In genomic region chr10:96846395-96846794, GRCh38 we compare ENCODE assay signal across 22 cellular contexts. TPM values are rescaled to one million over a fixed set of nuclear protein-coding genes. Genes with fewer than 3 reads are reported as not detected.
A peak's percentile ranks its signal among the peaks of the same experiment; 100 is the strongest.
DNase-seq lines count a peak whose midpoint lies in the region; ATAC-seq, FAIRE-seq and TF ChIP-seq lines count a peak whose summit lies in the region.
"Had no signal": no experiment of that assay in that cellular context is flagged by ENCODE, and none has a peak within 500 bp of the region (broad histone marks: within the 10 kb centered on the region; RNA-seq: fewer than 3 reads in every experiment).

No MANE protein-coding gene starts in this region.

- no peak overlapping the region for H3K9ac ChIP-seq in mammary epithelial cell (ENCODE audit: insufficient read depth, low read length)

- CTCF ChIA-PET in mammary epithelial cell (lab: Charles Lee; ENCODE audit: low non-redundant PET) (no interaction called here), MCF 10A (lab: Yijun Ruan, JAX) (interaction anchor here (1.2 kb wide), 1 partner anchor 17 kb away, joined by 3 read pairs; no protein-coding TSS in a partner anchor)

- H3K27ac ChIP-seq in mammary epithelial cell (ENCODE audit: insufficient read depth, low read depth, low read length) (no peak overlapping the region), pancreas (no peak overlapping the region), aorta (ENCODE audit: low read depth in 1 of 2, low read length in 2 of 2) (no peak overlapping the region)

- in situ Hi-C loops in mammary epithelial cell (cut with MboI; ENCODE audit: low sequenced_read_pairs in 2 of 2), result loop anchor here in 1 of 2 donors (25.0 kb wide), 1 partner anchor 459 kb away; no protein-coding TSS in a partner anchor

- H3K27me3 Mint-ChIP-seq in MCF 10A (ENCODE audit: insufficient read depth, unreplicated experiment) (no peaks in the 10 kb centered on the region), memory B cell (no peaks in the 10 kb centered on the region)
- H3K27me3 Mint-ChIP-seq: B cell; CD4-positive, alpha-beta memory T cell had no signal

- no peak for TF ChIP-seq CTCF in mammary epithelial cell (conservative IDR thresholded peaks at IDR 0.05 in 1 of 2, IDR thresholded peaks at IDR 0.05 in 1 of 2; ENCODE audit: extremely low read depth in 1 of 2, insufficient read depth in 1 of 2, low read depth in 1 of 2, low read length in 2 of 2)
- TF ChIP-seq CTCF in MCF 10A (IDR thresholded peaks at IDR 0.05; ENCODE audit: unreplicated experiment), result no peak
- no peak for TF ChIP-seq CTCF in epithelial cell of esophagus (IDR thresholded peaks at IDR 0.05; ENCODE audit: insufficient read depth, low read depth, low read length, missing control alignments)
- no peak for TF ChIP-seq CTCF in pancreas (IDR thresholded peaks at IDR 0.05)

- H3K4me1 Mint-ChIP-seq in MCF 10A (ENCODE audit: insufficient read depth, unreplicated experiment) (peaks cover 23% of the 10 kb centered on the region), memory B cell (peaks cover 35% of the 10 kb centered on the region)

- DNase-seq in mammary epithelial cell, result peak; percentile 46
- DNase-seq in MCF 10A (ENCODE audit: unreplicated experiment), result no peak
- peak; percentile 82 for DNase-seq in epithelial cell of esophagus (ENCODE audit: low read depth)
- no peak for DNase-seq in memory B cell (ENCODE audit: low spot score in 2 of 2)
- DNase-seq in NCI-H2196 (lab: John Stamatoyannopoulos, UW; ENCODE audit: unreplicated experiment), result no peak
- DNase-seq in pancreas, result no peak
- DNase-seq in HuH-7.5 (ENCODE audit: low spot score), result no peak
- DNase-seq in aorta, result no peak
- DNase-seq: CD4-positive, alpha-beta memory T cell; DMS153; GDM1; MG63; NCI-H1092; NCI-H146; NCI-H2029 treated with DMSO at 0.1 percent for 48 hours; NCI-H2171 treated with DMSO at 0.1 percent for 48 hours; NCI-H446 treated with DMSO at 0.1 percent for 48 hours; NCI-H69; SHP77 had no signal

- H3K4me3 Mint-ChIP-seq in MCF 10A (ENCODE audit: unreplicated experiment) (no peak overlapping the region), memory B cell (no peak overlapping the region)
- H3K4me3 Mint-ChIP-seq: B cell; CD4-positive, alpha-beta memory T cell had no signal

- BruUV-seq in mammary epithelial cell (replicated peaks; lab: Mats Ljungman, UMichigan) (no TSS peak), MCF 10A (replicated peaks; lab: Mats Ljungman, UMichigan) (no TSS peak)

- POLR2A ChIA-PET in MCF 10A (lab: Yijun Ruan, JAX), result interaction anchor here (1.3 kb wide), 1 partner anchor 10 kb away, joined by 6 read pairs; no protein-coding TSS in a partner anchor

- H3K27ac Mint-ChIP-seq in MCF 10A (ENCODE audit: low read depth, unreplicated experiment), result no peak overlapping the region
- peak overlapping the region; percentile 26 for H3K27ac Mint-ChIP-seq in memory B cell
- H3K27ac Mint-ChIP-seq: B cell had no signal

- peaks cover 27% of the 10 kb centered on the region for H3K4me1 ChIP-seq in mammary epithelial cell (ENCODE audit: insufficient read depth, low read length)
- peaks cover 13 to 22% (median 13%) of the 10 kb centered on the region in 3 donors for H3K4me1 ChIP-seq in pancreas
- H3K4me1 ChIP-seq in aorta (ENCODE audit: control insufficient read depth in 1 of 2, insufficient read depth in 2 of 2, low read length in 2 of 2), result peaks cover 0 to 3% of the 10 kb centered on the region in 2 donors

- H4K20me1 ChIP-seq in mammary epithelial cell (ENCODE audit: insufficient read depth, low read length), result no peaks in the 10 kb centered on the region

- no peaks in the 10 kb centered on the region for H3K27me3 ChIP-seq in mammary epithelial cell (ENCODE audit: insufficient read depth, low read length)
- no peaks in the 10 kb centered on the region for H3K27me3 ChIP-seq in pancreas
- no peaks in the 10 kb centered on the region for H3K27me3 ChIP-seq in aorta (ENCODE audit: control insufficient read depth in 1 of 2, insufficient read depth in 2 of 2, low read length in 1 of 2)
- H3K27me3 ChIP-seq: MG63 had no signal

- H3K4me3 ChIP-seq in mammary epithelial cell (replicated peaks in 1 of 3; ENCODE audit: insufficient read depth in 1 of 3, low read depth in 2 of 3, low read length in 3 of 3), result no peak overlapping the region
- H3K4me3 ChIP-seq in epithelial cell of esophagus (ENCODE audit: low read length), result no peak overlapping the region
- H3K4me3 ChIP-seq in pancreas, result no peak overlapping the region
- no peak overlapping the region for H3K4me3 ChIP-seq in aorta (ENCODE audit: low read length in 2 of 2)
- H3K4me3 ChIP-seq: HAP-1, MG63 had no signal

- dilution Hi-C loops in mammary epithelial cell (cut with HindIII; ENCODE audit: low sequenced_read_pairs), result no loop called here

- intact Hi-C loops in mammary epithelial cell (cut with micrococcal nuclease), result no loop called here
- intact Hi-C loops in MCF 10A (cut with micrococcal nuclease), result no loop called here
- intact Hi-C loops in pancreas (cut with DNase I), result no loop called here
- intact Hi-C loops in aorta (cut with DNase I), result loop anchor here in 1 of 2 donors (10.0 kb wide), 1 partner anchor 68 kb away; no protein-coding TSS in a partner anchor

- FAIRE-seq in pancreas (lab: Jason Lieb, UNC), result no peak
- FAIRE-seq: RCC 7860 had no signal

- H3K36me3 ChIP-seq in mammary epithelial cell (ENCODE audit: insufficient read depth, low read length) (no peaks in the 10 kb centered on the region), pancreas (no peaks in the 10 kb centered on the region), aorta (ENCODE audit: control insufficient read depth in 1 of 2, insufficient read depth in 2 of 2, low read length in 1 of 2) (no peaks in the 10 kb centered on the region)
- H3K36me3 ChIP-seq: HAP-1, MG63 had no signal

- no peaks in the 10 kb centered on the region for H3K36me3 Mint-ChIP-seq in MCF 10A (ENCODE audit: insufficient read depth, unreplicated experiment)
- H3K36me3 Mint-ChIP-seq in memory B cell, result peaks cover 9% of the 10 kb centered on the region

- peaks cover 97% of the 10 kb centered on the region for H3K79me2 ChIP-seq in mammary epithelial cell (ENCODE audit: insufficient read depth, low read length)

- H3K9me3 Mint-ChIP-seq in MCF 10A (ENCODE audit: unreplicated experiment) (no peaks in the 10 kb centered on the region), memory B cell (no peaks in the 10 kb centered on the region)

- no peaks in the 10 kb centered on the region for H3K9me3 ChIP-seq in mammary epithelial cell (replicated peaks; ENCODE audit: insufficient read depth, low read length)
- no peaks in the 10 kb centered on the region for H3K9me3 ChIP-seq in pancreas
- H3K9me3 ChIP-seq in aorta (ENCODE audit: control insufficient read depth, low read length), result no peaks in the 10 kb centered on the region
- H3K9me3 ChIP-seq: HAP-1, MG63 had no signal

- no peak for ATAC-seq in memory B cell (ENCODE audit: low read depth)
- no peak for ATAC-seq in pancreas
- no peak for ATAC-seq in aorta (ENCODE audit: low FRiP score)

- 56% methylated on average over 1 of the region's 1 CpG for WGBS in mammary epithelial cell (ENCODE audit: low coverage, missing lambda C conversion rate)
- WGBS in pancreas, 2 donors, result 28 to 30% methylated on average over 1 of the region's 1 CpG
- WGBS in aorta, 2 donors, result 91 to 95% methylated on average over 1 of the region's 1 CpG

- H2AFZ ChIP-seq in mammary epithelial cell (ENCODE audit: low read depth, low read length), result no peak overlapping the region

- H3K4me2 ChIP-seq in mammary epithelial cell (ENCODE audit: insufficient read depth, low read depth, low read length), result no peak overlapping the region

RNA-seq across cellular contexts. Expression of gene LCOR, which starts 14.3 kb away (rescaled TPM):
- total RNA-seq in mammary epithelial cell (10 to 100 TPM; 32.3 to 41.3 TPM), MCF 10A (2022) (33.9 and 40.4 TPM in 2 replicates), pancreas (10 to 100 TPM; 17.2 to 34.2 (median 22.3) TPM), aorta (10 to 100 TPM; 36.4 to 38.9 TPM)
- polyA plus RNA-seq in mammary epithelial cell (8.0 TPM), pancreas (1 to 10 TPM; 4.5 to 4.8 TPM), aorta (1 to 10 TPM; 2.4 to 2.7 TPM)
- 35.0 TPM for polyA minus RNA-seq in mammary epithelial cell

Comparison
In these comparisons a context has a peak if more than half of its experiments do, and no peak if none do; other contexts are left out.
1. DNase-seq: peak in mammary epithelial cell (single experiment) and epithelial cell of esophagus (single experiment); none in MCF 10A (single experiment), memory B cell (0 of 2), NCI-H2196 (single experiment), pancreas (0 of 6), HuH-7.5 (single experiment) and aorta (0 of 2).